ENCODE assay signal across 8 cellular contexts in genomic region chr7:116861717-116862116, GRCh38. TPM values are rescaled to one million over a fixed set of nuclear protein-coding genes. Genes with fewer than 3 reads are reported as not detected.
A peak's percentile ranks its signal among the peaks of the same experiment; 100 is the strongest.
DNase-seq lines count a peak whose midpoint lies in the region; ATAC-seq and TF ChIP-seq lines count a peak whose summit lies in the region.

No MANE protein-coding gene starts in this region.

- no peak overlapping the region for H3K27ac ChIP-seq in CD4-positive, alpha-beta T cell (ENCODE audit: low read depth, low read length)
- H3K27ac ChIP-seq in Karpas-422 (ENCODE audit: low read length) (no peak overlapping the region), mammary epithelial cell (ENCODE audit: insufficient read depth, low read depth, low read length) (no peak overlapping the region)

- in situ Hi-C loops in mammary epithelial cell (cut with MboI; ENCODE audit: low sequenced_read_pairs in 2 of 2): no loop called here

- peaks cover 36% of the 10 kb centered on the region for H3K4me1 Mint-ChIP-seq in CD4-positive, alpha-beta T cell (ENCODE audit: low read depth)
- H3K4me1 Mint-ChIP-seq in neural crest cell: peaks cover 25% of the 10 kb centered on the region

- H3K9me3 ChIP-seq in CD4-positive, alpha-beta T cell (ENCODE audit: control insufficient read depth, low read length): no peaks in the 10 kb centered on the region
- H3K9me3 ChIP-seq in Karpas-422 (ENCODE audit: low read length): no peaks in the 10 kb centered on the region
- no peaks in the 10 kb centered on the region for H3K9me3 ChIP-seq in mammary epithelial cell (replicated peaks; ENCODE audit: insufficient read depth, low read length)

- BruUV-seq in mammary epithelial cell (replicated peaks; lab: Mats Ljungman, UMichigan): no TSS peak

- H3K36me3 ChIP-seq in Karpas-422 (ENCODE audit: insufficient read depth, low read length) (no peaks in the 10 kb centered on the region), mammary epithelial cell (ENCODE audit: insufficient read depth, low read length) (no peaks in the 10 kb centered on the region)

- intact Hi-C loops in CD4-positive, alpha-beta T cell (cut with DNase I, micrococcal nuclease): loop anchor here (2.0 to 10.0 kb wide), 5 partner anchors 53 to 1947 kb away; partner anchors contain the start of gene ST7 (in 1 of the 2)
- intact Hi-C loops in mammary epithelial cell (cut with micrococcal nuclease): no loop called here

- WGBS in mammary epithelial cell (ENCODE audit: low coverage, missing lambda C conversion rate): 83% methylated on average over 4 of the region's 4 CpGs

- H3K4me3 ChIP-seq in Karpas-422 (ENCODE audit: low read length): peak overlapping the region; percentile 26; the same call in 1 of the 2 replicates
- no peak overlapping the region for H3K4me3 ChIP-seq in mammary epithelial cell (replicated peaks in 1 of 3; ENCODE audit: insufficient read depth in 1 of 3, low read depth in 2 of 3, low read length in 3 of 3)

- H3K79me2 ChIP-seq in Karpas-422 (ENCODE audit: low read length): peaks cover 43% of the 10 kb centered on the region
- peaks cover 43% of the 10 kb centered on the region for H3K79me2 ChIP-seq in mammary epithelial cell (ENCODE audit: insufficient read depth, low read length)

- H3K27me3 Mint-ChIP-seq in CD4-positive, alpha-beta T cell: peaks cover 12% of the 10 kb centered on the region
- H3K27me3 Mint-ChIP-seq in neural crest cell (ENCODE audit: low read depth): peaks cover 3% of the 10 kb centered on the region

- H3K4me1 ChIP-seq in Karpas-422 (ENCODE audit: low read length): peaks cover 25% of the 10 kb centered on the region
- peaks cover 7% of the 10 kb centered on the region for H3K4me1 ChIP-seq in mammary epithelial cell (ENCODE audit: insufficient read depth, low read length)

- no peaks in the 10 kb centered on the region for H3K27me3 ChIP-seq in CD4-positive, alpha-beta T cell (ENCODE audit: control insufficient read depth, insufficient read depth, low read length)
- H3K27me3 ChIP-seq in Karpas-422 (ENCODE audit: low read length) (no peaks in the 10 kb centered on the region), mammary epithelial cell (ENCODE audit: insufficient read depth, low read length) (no peaks in the 10 kb centered on the region)

- peaks cover 11% of the 10 kb centered on the region for H3K36me3 Mint-ChIP-seq in CD4-positive, alpha-beta T cell (ENCODE audit: low read depth)
- H3K36me3 Mint-ChIP-seq in neural crest cell (ENCODE audit: low read depth): no peaks in the 10 kb centered on the region

- H3K9me2 ChIP-seq in Karpas-422 (replicated peaks; ENCODE audit: insufficient read depth, low read length): no peaks in the 10 kb centered on the region

- H3K9ac ChIP-seq in Karpas-422 (ENCODE audit: low read length): peak overlapping the region; percentile 56
- H3K9ac ChIP-seq in mammary epithelial cell (ENCODE audit: insufficient read depth, low read length): no peak overlapping the region

- H2AFZ ChIP-seq in Karpas-422 (ENCODE audit: low read length): peak overlapping the region; percentile 62
- H2AFZ ChIP-seq in mammary epithelial cell (ENCODE audit: low read depth, low read length): peak overlapping the region; percentile 73

- H4K20me1 ChIP-seq in Karpas-422 (ENCODE audit: insufficient read depth, low read depth, low read length) (peaks cover 11% of the 10 kb centered on the region; the same call in 1 of the 2 replicates), mammary epithelial cell (ENCODE audit: insufficient read depth, low read length) (no peaks in the 10 kb centered on the region)

- H3K4me3 Mint-ChIP-seq in CD4-positive, alpha-beta T cell: peak overlapping the region; percentile 96
- H3K4me3 Mint-ChIP-seq in neural crest cell: peak overlapping the region; percentile 88

- POLR2A ChIA-PET in CD4-positive, alpha-beta T cell (lab: Charles Lee): interaction anchor here (1.0 to 1.3 kb wide), 3 partner anchors 16 to 652 kb away, joined by 3 to 6 read pairs (median 3); partner anchors contain the start of genes ST7 and TES

- ATAC-seq in CD4-positive, alpha-beta T cell (ENCODE audit: poor library complexity): no peak
- ATAC-seq in GM21447 (IDR thresholded peaks at IDR 0.05; ENCODE audit: unreplicated experiment): no peak

- dilution Hi-C loops in mammary epithelial cell (cut with HindIII; ENCODE audit: low sequenced_read_pairs): no loop called here

- no peaks in the 10 kb centered on the region for H3K9me3 Mint-ChIP-seq in CD4-positive, alpha-beta T cell
- no peaks in the 10 kb centered on the region for H3K9me3 Mint-ChIP-seq in neural crest cell

- H3K4me2 ChIP-seq in Karpas-422 (ENCODE audit: low read depth, low read length, poor library complexity, severe bottlenecking) (peak overlapping the region; percentile 67), mammary epithelial cell (ENCODE audit: insufficient read depth, low read depth, low read length) (peak overlapping the region; percentile 66)

- TF ChIP-seq CTCF in CD4-positive, alpha-beta T cell (IDR thresholded peaks at IDR 0.05): no peak
- TF ChIP-seq CTCF in mammary epithelial cell (conservative IDR thresholded peaks at IDR 0.05 in 1 of 2, IDR thresholded peaks at IDR 0.05 in 1 of 2; ENCODE audit: extremely low read depth in 1 of 2, insufficient read depth in 1 of 2, low read depth in 1 of 2, low read length in 2 of 2) (no peak), neural crest cell (conservative IDR thresholded peaks at IDR 0.05) (no peak)

- no peak for DNase-seq in CD4-positive, alpha-beta T cell
- DNase-seq in Karpas-422: no peak
- no peak for DNase-seq in mammary epithelial cell
- DNase-seq in neural crest cell (ENCODE audit: low read depth, low spot score): no peak
- no peak for DNase-seq in NOMO-1 treated with dmso at 0.1 percent for 144 hours (lab: John Stamatoyannopoulos, UW; ENCODE audit: unreplicated experiment)
- no peak for DNase-seq in stimulated activated CD8-positive, alpha-beta memory T cell treated with anti-CD3 and anti-CD28 coated beads, Interleukin-4, amount 100 ng/mL, for 48 hours
- DNase-seq in NCI-H2171 treated with DMSO at 0.1 percent for 48 hours (lab: John Stamatoyannopoulos, UW): no peak

- CTCF ChIA-PET in CD4-positive, alpha-beta T cell (lab: Charles Lee): interaction anchor here (0.9 to 1.3 kb wide), 2 partner anchors 9 kb away, joined by 3 read pairs; no protein-coding TSS in a partner anchor
- CTCF ChIA-PET in mammary epithelial cell (lab: Charles Lee; ENCODE audit: low non-redundant PET): no interaction called here

- peak overlapping the region; percentile 94 for H3K27ac Mint-ChIP-seq in CD4-positive, alpha-beta T cell
- H3K27ac Mint-ChIP-seq in neural crest cell (ENCODE audit: unreplicated experiment): no peak overlapping the region

RNA-seq across cellular contexts. Expression of gene CAPZA2, which starts 0.7 kb away (rescaled TPM):
- 10 to 100 TPM; 93.6 to 96.5 TPM for total RNA-seq in CD4-positive, alpha-beta T cell
- 38.2 and 102 TPM in 2 replicates for total RNA-seq in Karpas-422 (2014; rRNA removed; shearing (Covaris generic); ENCODE audit: low replicate concordance)
- total RNA-seq in mammary epithelial cell (100 to 1,000 TPM; 101 to 152 TPM), neural crest cell (101 and 115 TPM in 2 replicates)
- 50.5 TPM for polyA plus RNA-seq in mammary epithelial cell
- 46.5 TPM for polyA minus RNA-seq in mammary epithelial cell
